ENCODE assay signal across 9 cellular contexts in genomic region chr20:33291830-33292355, GRCh38. TPM values are rescaled to one million over a fixed set of nuclear protein-coding genes. Genes with fewer than 3 reads are reported as not detected.
A peak's percentile ranks its signal among the peaks of the same experiment; 100 is the strongest.
DNase-seq lines count a peak whose midpoint lies in the region; ATAC-seq and TF ChIP-seq lines count a peak whose summit lies in the region.
"Had no signal": no experiment of that assay in that cellular context is flagged by ENCODE, and none has a peak within 500 bp of the region (broad histone marks: within the 10 kb centered on the region; RNA-seq: fewer than 3 reads in every experiment).

No MANE protein-coding gene starts in this region.

- DNase-seq in NCI-H187 (lab: John Stamatoyannopoulos, UW): peak; percentile 31 to 70
- no peak for DNase-seq in NCI-H187 treated with DMSO at 0.1 percent for 48 hours (lab: John Stamatoyannopoulos, UW)
- DNase-seq in NCI-H1930 (lab: John Stamatoyannopoulos, UW): peak; percentile 43 to 78
- DNase-seq in activated CD4-positive, alpha-beta memory T cell treated with anti-CD3 and anti-CD28 coated beads, Interleukin-2, amount 10 ng/mL, durations not matched to agents 7 days and 5 days: peak; percentile 68
- peak; percentile 85 for DNase-seq in ecto neural progenitor cell (ENCODE audit: low spot score)
- peak; percentile 65 for DNase-seq in natural killer cell
- peak; percentile 77 for DNase-seq in stimulated activated naive CD8-positive, alpha-beta T cell treated with anti-CD3 and anti-CD28 coated beads, Interleukin-15, Interleukin-2, amounts not matched to agents 100 U/mL and 50 U/mL, for 24 hours

- peak; percentile 98 for TF ChIP-seq CTCF in natural killer cell (IDR thresholded peaks at IDR 0.05)

- CTCF ChIA-PET in activated CD4-positive, alpha-beta memory T cell treated with anti-CD3 and anti-CD28 coated beads, Interleukin-2, amount 10 ng/mL, durations not matched to agents 7 days and 5 days (lab: Charles Lee): interaction anchor here (0.9 to 1.9 kb wide), 7 partner anchors 9 to 513 kb away, joined by 3 to 11 read pairs (median 3); no protein-coding TSS in a partner anchor

- H3K4me3 Mint-ChIP-seq in activated CD4-positive, alpha-beta memory T cell treated with anti-CD3 and anti-CD28 coated beads, Interleukin-2, amount 10 ng/mL, durations not matched to agents 7 days and 5 days: no peak overlapping the region
- no peak overlapping the region for H3K4me3 Mint-ChIP-seq in natural killer cell

- POLR2A ChIA-PET in activated CD4-positive, alpha-beta memory T cell treated with anti-CD3 and anti-CD28 coated beads, Interleukin-2, amount 10 ng/mL, durations not matched to agents 7 days and 5 days (lab: Charles Lee): no interaction called here

- H3K27me3 Mint-ChIP-seq in activated CD4-positive, alpha-beta memory T cell treated with anti-CD3 and anti-CD28 coated beads, Interleukin-2, amount 10 ng/mL, durations not matched to agents 7 days and 5 days: peaks cover 6% of the 10 kb centered on the region
- peaks cover 4 to 25% of the 10 kb centered on the region in 2 donors for H3K27me3 Mint-ChIP-seq in natural killer cell (ENCODE audit: low read depth in 2 of 2)

- ATAC-seq in natural killer cell (peak; percentile 42 to 70 (median 60)), GM18517 (IDR thresholded peaks at IDR 0.05; ENCODE audit: unreplicated experiment) (no peak)
- ATAC-seq in stimulated activated naive CD8-positive, alpha-beta T cell treated with anti-CD3 and anti-CD28 coated beads, Interleukin-15, Interleukin-2, amounts not matched to agents 100 U/mL and 50 U/mL, for 24 hours: peak; percentile 40

- H3K27ac Mint-ChIP-seq in activated CD4-positive, alpha-beta memory T cell treated with anti-CD3 and anti-CD28 coated beads, Interleukin-2, amount 10 ng/mL, durations not matched to agents 7 days and 5 days: no peak overlapping the region
- H3K27ac Mint-ChIP-seq in natural killer cell: no peak overlapping the region

- H3K9me3 Mint-ChIP-seq in activated CD4-positive, alpha-beta memory T cell treated with anti-CD3 and anti-CD28 coated beads, Interleukin-2, amount 10 ng/mL, durations not matched to agents 7 days and 5 days: no peaks in the 10 kb centered on the region
- no peaks in the 10 kb centered on the region for H3K9me3 Mint-ChIP-seq in natural killer cell

- no peaks in the 10 kb centered on the region for H3K36me3 Mint-ChIP-seq in activated CD4-positive, alpha-beta memory T cell treated with anti-CD3 and anti-CD28 coated beads, Interleukin-2, amount 10 ng/mL, durations not matched to agents 7 days and 5 days (ENCODE audit: low read depth)
- no peaks in the 10 kb centered on the region for H3K36me3 Mint-ChIP-seq in natural killer cell

- no peaks in the 10 kb centered on the region for H3K4me1 Mint-ChIP-seq in activated CD4-positive, alpha-beta memory T cell treated with anti-CD3 and anti-CD28 coated beads, Interleukin-2, amount 10 ng/mL, durations not matched to agents 7 days and 5 days
- H3K4me1 Mint-ChIP-seq in natural killer cell: peaks cover 0 to 5% of the 10 kb centered on the region in 2 donors

- intact Hi-C loops in natural killer cell (cut with micrococcal nuclease): no loop called here

RNA-seq across cellular contexts. Expression of gene BPIFB1, which starts 8.9 kb away (rescaled TPM):
- not detected for total RNA-seq in activated CD4-positive, alpha-beta memory T cell treated with anti-CD3 and anti-CD28 coated beads, Interleukin-2, amount 10 ng/mL, durations not matched to agents 7 days and 5 days
- total RNA-seq in natural killer cell: not detected
- total RNA-seq: glomerular endothelial cell had no signal

RNA-seq across cellular contexts. Expression of gene BPIFA1, which starts 56.1 kb away (rescaled TPM):
- not detected for total RNA-seq in activated CD4-positive, alpha-beta memory T cell treated with anti-CD3 and anti-CD28 coated beads, Interleukin-2, amount 10 ng/mL, durations not matched to agents 7 days and 5 days
- not detected for total RNA-seq in natural killer cell
- total RNA-seq: glomerular endothelial cell had no signal
